Comparison of ENCODE assay signal across 11 cellular contexts in the genomic region with DNA sequence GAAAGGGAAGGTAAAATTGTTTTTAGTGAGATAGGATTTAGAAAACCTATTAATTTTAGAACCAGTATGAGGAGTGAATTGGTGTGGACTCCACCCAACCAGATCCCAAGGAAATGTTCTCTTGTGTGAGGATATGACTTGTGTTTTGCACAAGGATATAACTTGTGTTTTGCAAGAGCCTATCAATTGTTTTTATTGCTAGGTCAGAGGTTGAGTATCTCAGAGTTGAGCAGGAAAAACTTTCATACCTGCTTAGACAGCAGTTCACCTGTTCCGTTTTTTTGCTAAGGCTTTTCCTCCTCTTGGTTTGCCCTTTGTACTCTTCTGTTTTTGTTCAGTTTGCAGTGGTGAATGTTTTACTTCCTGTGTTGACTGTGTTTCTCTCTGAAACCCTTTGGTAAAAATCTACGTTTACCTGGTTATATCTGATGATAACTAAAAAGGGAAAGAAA. TPM values are rescaled to one million over a fixed set of nuclear protein-coding genes. Genes with fewer than 3 reads are reported as not detected.
DNase-seq lines count a peak whose midpoint lies in the region; ATAC-seq, FAIRE-seq and TF ChIP-seq lines count a peak whose summit lies in the region.
"Had no signal": no experiment of that assay in that cellular context is flagged by ENCODE, and none has a peak within 500 bp of the region (broad histone marks: within the 10 kb centered on the region; RNA-seq: fewer than 3 reads in every experiment).

No MANE protein-coding gene starts in this region.

- WGBS in heart left ventricle, 4 donors: 63 to 81% (median 73%) methylated on average over 2 of the region's 2 CpGs
- whole genome bisulfite sequencing in right cardiac atrium: 63% methylated on average over 2 of the region's 2 CpGs

- H3K27me3 ChIP-seq in heart left ventricle (no peaks in the 10 kb centered on the region), right cardiac atrium (ENCODE audit: control insufficient read depth, insufficient read depth) (no peaks in the 10 kb centered on the region), astrocyte (ENCODE audit: insufficient read depth, low read length) (no peaks in the 10 kb centered on the region), mucosa of rectum (ENCODE audit: control insufficient read depth in 2 of 2, insufficient read depth in 2 of 2, low read length in 2 of 2) (no peaks in the 10 kb centered on the region)

- peaks cover 11% of the 10 kb centered on the region for H3K36me3 Mint-ChIP-seq in astrocyte (ENCODE audit: low read depth, unreplicated experiment)
- peaks cover 16% of the 10 kb centered on the region for H3K36me3 Mint-ChIP-seq in type B pancreatic cell

- peaks cover 8% of the 10 kb centered on the region for H4K20me1 ChIP-seq in astrocyte (ENCODE audit: insufficient read depth, low read length)

- no peaks in the 10 kb centered on the region for H3K9me3 ChIP-seq in heart left ventricle
- no peaks in the 10 kb centered on the region for H3K9me3 ChIP-seq in right cardiac atrium (ENCODE audit: control insufficient read depth, low read length)
- no peaks in the 10 kb centered on the region for H3K9me3 ChIP-seq in astrocyte (ENCODE audit: insufficient read depth, low read depth, low read length)
- no peaks in the 10 kb centered on the region for H3K9me3 ChIP-seq in mucosa of rectum (ENCODE audit: control insufficient read depth in 2 of 2, low read length in 2 of 2)

- TF ChIP-seq POLR2A in heart left ventricle (IDR thresholded peaks at IDR 0.05): no peak

- H3K79me2 ChIP-seq in astrocyte (ENCODE audit: insufficient read depth, low read length): peaks cover 28% of the 10 kb centered on the region

- TF ChIP-seq CTCF in heart left ventricle (IDR thresholded peaks at IDR 0.05) (no peak), astrocyte (IDR thresholded peaks at IDR 0.05; ENCODE audit: insufficient read depth, low read depth, low read length) (no peak), type B pancreatic cell (conservative IDR thresholded peaks at IDR 0.05) (no peak)

- no peak overlapping the region for H2AFZ ChIP-seq in astrocyte (ENCODE audit: low read depth, low read length)

- FAIRE-seq in astrocyte (lab: Jason Lieb, UNC): no peak

- H3K4me1 Mint-ChIP-seq in astrocyte (ENCODE audit: low read depth, unreplicated experiment) (peaks cover 15% of the 10 kb centered on the region), type B pancreatic cell (ENCODE audit: unreplicated experiment) (peaks cover 19% of the 10 kb centered on the region)

- H3K36me3 ChIP-seq in heart left ventricle: peaks cover 0 to 67% (median 54%) of the 10 kb centered on the region in 9 donors
- H3K36me3 ChIP-seq in astrocyte (ENCODE audit: insufficient read depth, low read length): peaks cover 27% of the 10 kb centered on the region
- peaks cover 27 to 38% of the 10 kb centered on the region in 2 donors for H3K36me3 ChIP-seq in mucosa of rectum (ENCODE audit: control insufficient read depth in 2 of 2, insufficient read depth in 2 of 2, low read length in 2 of 2)

- DNase-seq in heart left ventricle: no peak
- DNase-seq in right cardiac atrium: no peak
- no peak for DNase-seq in astrocyte (ENCODE audit: low read depth)
- DNase-seq in type B pancreatic cell (ENCODE audit: extremely low spot score, unreplicated experiment): no peak
- DNase-seq: activated CD4-positive, alpha-beta T cell treated with anti-CD3 and anti-CD28 coated beads, Interleukin-2, amount 50 U/mL, for 48 hours; cerebellar nuclear complex; NCI-H2171 had no signal

- H3K9ac ChIP-seq in astrocyte (ENCODE audit: low read length): peak overlapping the region; percentile 26
- peak overlapping the region; percentile 58 to 63 for H3K9ac ChIP-seq in mucosa of rectum (ENCODE audit: low read depth in 1 of 2, low read length in 2 of 2)

- H3K4me1 ChIP-seq in heart left ventricle (peaks cover 2 to 66% (median 54%) of the 10 kb centered on the region in 12 donors), right cardiac atrium (ENCODE audit: control insufficient read depth, insufficient read depth, low read length) (no peaks in the 10 kb centered on the region), astrocyte (ENCODE audit: insufficient read depth, low read length) (peaks cover 19% of the 10 kb centered on the region), mucosa of rectum (ENCODE audit: control insufficient read depth in 2 of 2, insufficient read depth in 2 of 2, low read length in 2 of 2) (peaks cover 26 to 47% of the 10 kb centered on the region in 2 donors)

- H3K4me3 Mint-ChIP-seq in astrocyte (ENCODE audit: unreplicated experiment) (no peak overlapping the region), type B pancreatic cell (peak overlapping the region; percentile 49)

- H3K27ac ChIP-seq in heart left ventricle (peak overlapping the region in 9 of 12 donors; percentile 7 to 50 (median 25)), right cardiac atrium (ENCODE audit: low read length) (no peak overlapping the region), astrocyte (ENCODE audit: low read depth, low read length) (no peak overlapping the region), mucosa of rectum (ENCODE audit: low read depth in 2 of 2, low read length in 2 of 2) (peak overlapping the region; percentile 80 to 92)

- H3K27ac Mint-ChIP-seq in astrocyte (ENCODE audit: unreplicated experiment) (no peak overlapping the region), type B pancreatic cell (peak overlapping the region; percentile 14)

- no peaks in the 10 kb centered on the region for H3K27me3 Mint-ChIP-seq in astrocyte (ENCODE audit: low read depth, unreplicated experiment)
- H3K27me3 Mint-ChIP-seq in type B pancreatic cell: no peaks in the 10 kb centered on the region

- H3K4me3 ChIP-seq in heart left ventricle (no peak overlapping the region), right cardiac atrium (ENCODE audit: low read length) (no peak overlapping the region), astrocyte (ENCODE audit: insufficient read depth, low read depth, low read length) (no peak overlapping the region), mucosa of rectum (ENCODE audit: low read length in 2 of 2) (peak overlapping the region; percentile 26 to 37)

- H3K4me2 ChIP-seq in astrocyte (ENCODE audit: low read length): peak overlapping the region; percentile 59

- no peaks in the 10 kb centered on the region for H3K9me3 Mint-ChIP-seq in astrocyte (ENCODE audit: unreplicated experiment)
- no peaks in the 10 kb centered on the region for H3K9me3 Mint-ChIP-seq in type B pancreatic cell

- ATAC-seq in heart left ventricle (no peak), right cardiac atrium (no peak), HG03378 (IDR thresholded peaks at IDR 0.05; ENCODE audit: unreplicated experiment) (no peak), GM18520 (IDR thresholded peaks at IDR 0.05; ENCODE audit: unreplicated experiment) (no peak), HG02642 (IDR thresholded peaks at IDR 0.05; ENCODE audit: poor library complexity, unreplicated experiment) (no peak)

- intact Hi-C loops in heart left ventricle (cut with DNase I): loop anchor here in 2 of 10 donors (5.0 to 10.0 kb wide), 2 partner anchors 151 to 161 kb away; partner anchors contain the start of genes RND2 (in 1 of the 2) and VAT1 (in 1 of the 2)
- intact Hi-C loops in right cardiac atrium (cut with DNase I): loop anchor here in 1 of 4 donors (10.0 kb wide), 1 partner anchor 151 kb away; the partner anchor contains the start of genes RND2 and VAT1

RNA-seq across cellular contexts. Expression of gene NBR1, which starts 5.1 kb away (rescaled TPM):
- 100 to 1,000 TPM in 5 of 9 donors, 10 to 100 TPM in 4; 82.6 to 146 (median 105) TPM for total RNA-seq in heart left ventricle
- polyA plus RNA-seq in heart left ventricle: 10 to 100 TPM; 31.6 to 70.0 TPM
- 10 to 100 TPM; 83.7 to 98.2 (median 90.9) TPM for total RNA-seq in right cardiac atrium
- 39.4 TPM for polyA plus RNA-seq in right cardiac atrium
- 46.8 and 53.6 TPM in 2 replicates for total RNA-seq in astrocyte
- 60.8 and 65.9 TPM in 2 replicates for total RNA-seq in type B pancreatic cell (ENCODE audit: low replicate concordance)

RNA-seq across cellular contexts. Expression of gene TMEM106A, which starts 35.5 kb away (rescaled TPM):
- total RNA-seq in heart left ventricle (10 to 100 TPM in 1 of 9 donors, 1 to 10 TPM in 8; 1.3 to 26.0 (median 2.0) TPM), right cardiac atrium (1 to 10 TPM; 4.9 to 8.7 (median 6.7) TPM), astrocyte (10.1 and 11.4 TPM in 2 replicates), type B pancreatic cell (ENCODE audit: low replicate concordance) (4.4 TPM in 2 replicates)
- polyA plus RNA-seq in heart left ventricle (1 to 10 TPM; 1.9 to 2.0 TPM), right cardiac atrium (2.8 TPM)

RNA-seq across cellular contexts. Expression of gene BRCA1, which starts 51.0 kb away (rescaled TPM):
- total RNA-seq in heart left ventricle (10 to 100 TPM in 4 of 9 donors, 1 to 10 TPM in 5; 4.8 to 11.7 (median 8.4) TPM), right cardiac atrium (10 to 100 TPM in 1 of 4 donors, 1 to 10 TPM in 3; 4.3 to 10.9 (median 8.0) TPM), astrocyte (3.6 and 6.0 TPM in 2 replicates), type B pancreatic cell (ENCODE audit: low replicate concordance) (19.4 and 38.9 TPM in 2 replicates)
- polyA plus RNA-seq in heart left ventricle (1 to 10 TPM; 2.7 to 3.3 TPM), right cardiac atrium (2.7 TPM)

RNA-seq across cellular contexts. Expression of gene CCDC200, which starts 52.3 kb away (rescaled TPM):
- total RNA-seq in heart left ventricle (not detected), right cardiac atrium (not detected), astrocyte (not detected in 2 replicates), type B pancreatic cell (ENCODE audit: low replicate concordance) (not detected in 2 replicates)
- polyA plus RNA-seq in heart left ventricle (not detected), right cardiac atrium (0.16 TPM)

RNA-seq across cellular contexts. Expression of gene RNU2-1, which starts 57.6 kb away (rescaled TPM):
- 1,000 to 10,000 TPM in 6 of 9 donors, 100 to 1,000 TPM in 1, not detected in 2; 404 to 5,003 (median 3,408) TPM for total RNA-seq in heart left ventricle
- polyA plus RNA-seq in heart left ventricle: not detected
- 1,000 to 10,000 TPM; 4,539 to 8,032 (median 6,851) TPM for total RNA-seq in right cardiac atrium
- polyA plus RNA-seq in right cardiac atrium: not detected
- 4,186 and 4,812 TPM in 2 replicates for total RNA-seq in astrocyte
- total RNA-seq in type B pancreatic cell (ENCODE audit: low replicate concordance): 3,940 and 6,478 TPM in 2 replicates

Comparison
In these comparisons a context has a peak if more than half of its experiments do, and no peak if none do; other contexts are left out.
1. H3K27ac ChIP-seq: peak in heart left ventricle (9 of 12) and mucosa of rectum (2 of 2); none in right cardiac atrium (single experiment) and astrocyte (single experiment).
2. H3K4me3 ChIP-seq: peak in mucosa of rectum (2 of 2); none in heart left ventricle (0 of 12), right cardiac atrium (single experiment) and astrocyte (single experiment).